Comparison of ENCODE assay signal across 8 cellular contexts in the genomic region with DNA sequence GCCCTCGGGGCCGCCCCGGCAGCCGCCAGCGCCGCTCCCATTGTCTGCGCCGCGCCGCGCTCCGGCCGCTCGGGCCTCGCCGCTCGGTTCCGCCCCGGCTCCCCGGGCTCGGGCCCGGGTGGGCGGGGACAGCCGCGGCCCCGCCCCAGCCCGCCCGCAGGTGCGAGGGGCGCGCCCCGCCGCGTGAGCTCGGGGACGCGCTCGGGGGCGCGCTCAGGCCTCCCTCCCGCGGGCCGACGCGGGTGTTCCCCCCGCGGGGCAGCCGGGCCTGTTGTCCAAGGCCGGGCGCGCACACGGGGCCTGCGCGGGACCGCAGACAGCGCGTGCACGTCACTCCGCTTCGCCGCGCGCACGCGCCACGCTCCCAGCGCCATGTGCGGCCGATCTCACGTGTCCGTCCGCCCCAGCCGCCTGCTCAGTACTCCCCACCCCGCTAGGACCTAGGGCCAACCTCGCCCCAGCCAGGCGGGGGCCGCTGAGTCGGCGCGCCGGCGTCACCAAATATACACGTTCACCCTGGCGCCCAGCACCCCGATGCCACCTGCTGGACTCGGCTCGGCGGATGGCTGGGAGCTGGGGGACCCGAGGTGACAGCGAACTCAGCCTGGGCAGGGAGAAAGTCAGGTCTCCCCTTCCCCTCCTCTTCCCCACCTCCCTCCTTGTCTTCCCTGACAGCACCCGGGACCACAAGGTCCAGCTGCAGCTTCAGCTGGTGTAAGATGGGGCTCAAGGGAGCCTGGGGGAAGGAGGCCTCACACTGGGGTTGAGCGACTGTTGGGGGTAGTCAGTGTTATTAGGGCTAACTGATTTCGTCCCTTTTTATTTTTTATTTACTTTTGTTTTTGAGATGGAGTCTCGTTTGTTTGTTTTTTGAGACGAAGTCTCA. TPM values are rescaled to one million over a fixed set of nuclear protein-coding genes. Genes with fewer than 3 reads are reported as not detected.
DNase-seq lines count a peak whose midpoint lies in the region; ATAC-seq, FAIRE-seq and TF ChIP-seq lines count a peak whose summit lies in the region.

No MANE protein-coding gene starts in this region.

- FAIRE-seq in D721Med (lab: Jason Lieb, UNC) = no peak

- intact Hi-C loops in mucosa of descending colon (cut with DNase I, micrococcal nuclease) = loop anchor here in 1 of 2 donors (5.0 to 10.0 kb wide), 2 partner anchors 47 to 115 kb away; partner anchors contain the start of gene GTF3C5

- H3K4me1 ChIP-seq in mucosa of descending colon (ENCODE audit: low read depth) = peaks cover 22% of the 10 kb centered on the region

- peak overlapping the region; percentile 36 for H3K4me3 ChIP-seq in epithelial cell of esophagus (ENCODE audit: low read length)
- H3K4me3 ChIP-seq in mucosa of descending colon = peak overlapping the region; percentile 39

- ATAC-seq in GM19468 (IDR thresholded peaks at IDR 0.05; ENCODE audit: extremely low read depth, unreplicated experiment) = peak; percentile 42
- ATAC-seq in mucosa of descending colon = peak; percentile 79

- no peaks in the 10 kb centered on the region for H3K36me3 ChIP-seq in mucosa of descending colon (ENCODE audit: low read depth)

- TF ChIP-seq CTCF in D721Med (IDR thresholded peaks at IDR 0.05; ENCODE audit: insufficient read depth, missing control alignments) (no peak), epithelial cell of esophagus (IDR thresholded peaks at IDR 0.05; ENCODE audit: insufficient read depth, low read depth, low read length, missing control alignments) (peak; percentile 25), mucosa of descending colon (IDR thresholded peaks at IDR 0.05) (peak; percentile 14)

- DNase-seq in D721Med (ENCODE audit: insufficient read length, low spot score) (peak; percentile 95), HPDE6-E6E7 (ENCODE audit: extremely low spot score) (peak; percentile 93), NOMO-1 treated with dmso at 0.1 percent for 144 hours (lab: John Stamatoyannopoulos, UW; ENCODE audit: unreplicated experiment) (peak; percentile 80), epithelial cell of esophagus (ENCODE audit: low read depth) (peak; percentile 93), mucosa of descending colon (peak; percentile 90 to 94 (median 93))
- DNase-seq in activated CD8-positive, alpha-beta memory T cell treated with anti-CD3 and anti-CD28 coated beads, Interleukin-2, amount 50 U/mL, for 48 hours = peak; percentile 91
- peak; percentile 87 for DNase-seq in stimulated activated CD8-positive, alpha-beta memory T cell treated with anti-CD3 and anti-CD28 coated beads, Interleukin-4, amount 100 ng/mL, for 48 hours

- no peaks in the 10 kb centered on the region for H3K9me3 ChIP-seq in mucosa of descending colon

RNA-seq across cellular contexts. Expression of gene GBGT1, which starts 14.3 kb away (rescaled TPM):
- 10 to 100 TPM in 1 of 3 donors, 1 to 10 TPM in 2; 4.3 to 14.0 (median 8.6) TPM for total RNA-seq in mucosa of descending colon

RNA-seq across cellular contexts. Expression of gene RALGDS, which starts 28.3 kb away (rescaled TPM):
- total RNA-seq in mucosa of descending colon = 10 to 100 TPM; 38.3 to 59.4 (median 44.2) TPM

RNA-seq across cellular contexts. Expression of gene OBP2B, which starts 59.7 kb away (rescaled TPM):
- total RNA-seq in mucosa of descending colon = not detected

Comparison
In these comparisons a context has a peak if more than half of its experiments do, and no peak if none do; other contexts are left out.
1. Peak in every context shown above with its lines: DNase-seq, ATAC-seq and H3K4me3 ChIP-seq.